ENCODE assay signal across 8 cellular contexts in genomic region chr5:177516601-177517568, GRCh38. TPM values are rescaled to one million over a fixed set of nuclear protein-coding genes. Genes with fewer than 3 reads are reported as not detected.
DNase-seq lines count a peak whose midpoint lies in the region; ATAC-seq, FAIRE-seq and TF ChIP-seq lines count a peak whose summit lies in the region.

Gene DDX41 (minus strand): TSS chr5:177516961. CDS start chr5:177516945, 16 bp downstream.

- WGBS in heart left ventricle, 4 donors: 0 to 1% (median 0%) methylated on average over 50 to 96 of the region's 96 CpGs

- TF ChIP-seq POLR2A in GM12892 (IDR thresholded peaks at IDR 0.05; ENCODE audit: low read depth, low read length) (peak; percentile 89), heart left ventricle (IDR thresholded peaks at IDR 0.05) (peak in 1 of 2 donors; percentile 66)

- peak within 1 kb of the TSS; percentile 96 for H3K4me3 Mint-ChIP-seq in type B pancreatic cell

- H3K36me3 ChIP-seq in heart left ventricle: peaks cover 7 to 70% (median 60%) of the 10 kb centered on the region in 9 donors

- H3K4me1 Mint-ChIP-seq in type B pancreatic cell (ENCODE audit: unreplicated experiment): peaks cover 13% of the 10 kb centered on the region

- DNase-seq in GM12892 (ENCODE audit: insufficient read length) (peak; percentile 99), NCI-H146 treated with DMSO at 0.1 percent for 48 hours (lab: John Stamatoyannopoulos, UW; ENCODE audit: unreplicated experiment) (peak; percentile 87), amniotic epithelial cell (ENCODE audit: low read depth) (peak; percentile 98), heart left ventricle (peak; percentile 97 to 99 (median 98)), pons (ENCODE audit: low spot score) (peak; percentile 98), type B pancreatic cell (ENCODE audit: extremely low spot score, unreplicated experiment) (peak; percentile 97)

- no peaks in the 10 kb centered on the region for H3K27me3 ChIP-seq in heart left ventricle

- H3K9me3 Mint-ChIP-seq in type B pancreatic cell: no peaks in the 10 kb centered on the region

- no peaks in the 10 kb centered on the region for H3K9me3 ChIP-seq in heart left ventricle

- peak within 1 kb of the TSS; percentile 90 for H3K27ac Mint-ChIP-seq in type B pancreatic cell

- no peaks in the 10 kb centered on the region for H3K27me3 Mint-ChIP-seq in type B pancreatic cell

- H3K36me3 Mint-ChIP-seq in type B pancreatic cell: peaks cover 13% of the 10 kb centered on the region

- FAIRE-seq in GM12892 (lab: Jason Lieb, UNC): peak; percentile 100

- peak within 1 kb of the TSS; percentile 79 to 94 (median 89) for H3K27ac ChIP-seq in heart left ventricle

- H3K4me1 ChIP-seq in heart left ventricle: peaks cover 0 to 33% (median 15%) of the 10 kb centered on the region in 12 donors

- intact Hi-C loops in T-helper 1 cell treated with Interleukin-12 subunit alpha and Interleukin-12 subunit beta and Interleukin-4 antibody, amounts not matched to agents 30 ng/mL and 1 ng/mL, for 36 hours (cut with micrococcal nuclease): loop anchor here (1.0 to 5.0 kb wide), 6 partner anchors 20 to 635 kb away; partner anchors contain the start of genes FAM193B, GRK6, NHP2 and PDLIM7
- intact Hi-C loops in heart left ventricle (cut with DNase I): loop anchor here in 3 of 10 donors (5.0 to 10.0 kb wide), 2 partner anchors 35 to 78 kb away; partner anchors contain the start of genes TMED9 (in 2 of the 3) and FAM193B (in 1 of the 3)

- ATAC-seq in HG02840 (IDR thresholded peaks at IDR 0.05; ENCODE audit: low FRiP score, unreplicated experiment) (peak; percentile 87), heart left ventricle (peak; percentile 91 to 95 (median 92))

- H3K4me3 ChIP-seq in heart left ventricle: peak within 1 kb of the TSS; percentile 61 to 100 (median 88)

- TF ChIP-seq CTCF in heart left ventricle (IDR thresholded peaks at IDR 0.05) (peak in 4 of 12 donors; percentile 8 to 20 (median 13)), type B pancreatic cell (conservative IDR thresholded peaks at IDR 0.05) (no peak)

RNA-seq across cellular contexts. Expression of gene DDX41, which starts in this region (rescaled TPM):
- 112 TPM for polyA plus RNA-seq in GM12892 (2012; ENCODE audit: missing spikeins)
- 106 and 126 TPM in 2 replicates for total RNA-seq in T-helper 1 cell treated with Interleukin-12 subunit alpha and Interleukin-12 subunit beta and Interleukin-4 antibody, amounts not matched to agents 30 ng/mL and 1 ng/mL, for 36 hours
- total RNA-seq in heart left ventricle (10 to 100 TPM; 24.4 to 53.8 (median 37.7) TPM), type B pancreatic cell (ENCODE audit: low replicate concordance) (99.7 and 104 TPM in 2 replicates)
- 10 to 100 TPM; 33.0 to 65.4 TPM for polyA plus RNA-seq in heart left ventricle

Comparison
In these comparisons a context has a peak if more than half of its experiments do, and no peak if none do; other contexts are left out.
1. Peak in every context shown above with its lines: DNase-seq, ATAC-seq, H3K4me3 ChIP-seq and H3K27ac ChIP-seq.